3 cellular contexts compared by ENCODE assay signal in genomic region chr4:80321776-80322175, GRCh38.
TF ChIP-seq lines count a peak whose summit lies in the region.

No MANE protein-coding gene starts in this region.

TF ChIP-seq in SK-N-SH, 30 proteins besides CTCF, POLR2A, EP300 and RAD21:
- no peak for TF ChIP-seq SIN3A (IDR thresholded peaks at IDR 0.05; ENCODE audit: borderline replicate concordance, low read depth, low read length)
- TF ChIP-seq MEF2A (IDR thresholded peaks at IDR 0.05; ENCODE audit: borderline replicate concordance, low read depth), result no peak
- TF ChIP-seq FOXM1 (IDR thresholded peaks at IDR 0.05; ENCODE audit: low read depth), result no peak
- no peak for TF ChIP-seq EZH2phosphoT487 (IDR thresholded peaks at IDR 0.05; ENCODE audit: borderline replicate concordance, low read depth)
- no peak for TF ChIP-seq USF2 (IDR thresholded peaks at IDR 0.05; ENCODE audit: borderline replicate concordance, low read depth, low read length)
- TF ChIP-seq TEAD4 (IDR thresholded peaks at IDR 0.05; ENCODE audit: borderline replicate concordance, insufficient read depth), result no peak
- TF ChIP-seq, protein P1, sequence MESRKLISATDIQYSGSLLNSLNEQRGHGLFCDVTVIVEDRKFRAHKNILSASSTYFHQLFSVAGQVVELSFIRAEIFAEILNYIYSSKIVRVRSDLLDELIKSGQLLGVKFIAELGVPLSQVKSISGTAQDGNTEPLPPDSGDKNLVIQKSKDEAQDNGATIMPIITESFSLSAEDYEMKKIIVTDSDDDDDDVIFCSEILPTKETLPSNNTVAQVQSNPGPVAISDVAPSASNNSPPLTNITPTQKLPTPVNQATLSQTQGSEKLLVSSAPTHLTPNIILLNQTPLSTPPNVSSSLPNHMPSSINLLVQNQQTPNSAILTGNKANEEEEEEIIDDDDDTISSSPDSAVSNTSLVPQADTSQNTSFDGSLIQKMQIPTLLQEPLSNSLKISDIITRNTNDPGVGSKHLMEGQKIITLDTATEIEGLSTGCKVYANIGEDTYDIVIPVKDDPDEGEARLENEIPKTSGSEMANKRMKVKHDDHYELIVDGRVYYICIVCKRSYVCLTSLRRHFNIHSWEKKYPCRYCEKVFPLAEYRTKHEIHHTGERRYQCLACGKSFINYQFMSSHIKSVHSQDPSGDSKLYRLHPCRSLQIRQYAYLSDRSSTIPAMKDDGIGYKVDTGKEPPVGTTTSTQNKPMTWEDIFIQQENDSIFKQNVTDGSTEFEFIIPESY (IDR thresholded peaks at IDR 0.05; ENCODE audit: borderline replicate concordance, low read depth), result no peak
- TF ChIP-seq, protein P2, sequence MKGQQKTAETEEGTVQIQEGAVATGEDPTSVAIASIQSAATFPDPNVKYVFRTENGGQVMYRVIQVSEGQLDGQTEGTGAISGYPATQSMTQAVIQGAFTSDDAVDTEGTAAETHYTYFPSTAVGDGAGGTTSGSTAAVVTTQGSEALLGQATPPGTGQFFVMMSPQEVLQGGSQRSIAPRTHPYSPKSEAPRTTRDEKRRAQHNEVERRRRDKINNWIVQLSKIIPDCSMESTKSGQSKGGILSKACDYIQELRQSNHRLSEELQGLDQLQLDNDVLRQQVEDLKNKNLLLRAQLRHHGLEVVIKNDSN (IDR thresholded peaks at IDR 0.05; ENCODE audit: borderline replicate concordance, low read depth), result no peak
- no peak for TF ChIP-seq NRF1 (IDR thresholded peaks at IDR 0.05; ENCODE audit: low read depth, low read length)
- TF ChIP-seq JUND (IDR thresholded peaks at IDR 0.05), result no peak
- TF ChIP-seq FOSL2 (IDR thresholded peaks at IDR 0.05; ENCODE audit: borderline replicate concordance, low read depth), result no peak
- TF ChIP-seq GABPA (IDR thresholded peaks at IDR 0.05; ENCODE audit: low read depth), result no peak
- no peak for TF ChIP-seq GATA2 (CRISPR knock-in tag; IDR thresholded peaks at IDR 0.05)
- no peak for TF ChIP-seq CHD2 (IDR thresholded peaks at IDR 0.05; ENCODE audit: low read length, partially characterized antibody)

TF ChIP-seq in SK-N-SH treated with all-trans-retinoic acid at 6 μM for 48 hours, 23 proteins besides CTCF, POLR2A, EP300 and RAD21:
- TF ChIP-seq, protein P3, sequence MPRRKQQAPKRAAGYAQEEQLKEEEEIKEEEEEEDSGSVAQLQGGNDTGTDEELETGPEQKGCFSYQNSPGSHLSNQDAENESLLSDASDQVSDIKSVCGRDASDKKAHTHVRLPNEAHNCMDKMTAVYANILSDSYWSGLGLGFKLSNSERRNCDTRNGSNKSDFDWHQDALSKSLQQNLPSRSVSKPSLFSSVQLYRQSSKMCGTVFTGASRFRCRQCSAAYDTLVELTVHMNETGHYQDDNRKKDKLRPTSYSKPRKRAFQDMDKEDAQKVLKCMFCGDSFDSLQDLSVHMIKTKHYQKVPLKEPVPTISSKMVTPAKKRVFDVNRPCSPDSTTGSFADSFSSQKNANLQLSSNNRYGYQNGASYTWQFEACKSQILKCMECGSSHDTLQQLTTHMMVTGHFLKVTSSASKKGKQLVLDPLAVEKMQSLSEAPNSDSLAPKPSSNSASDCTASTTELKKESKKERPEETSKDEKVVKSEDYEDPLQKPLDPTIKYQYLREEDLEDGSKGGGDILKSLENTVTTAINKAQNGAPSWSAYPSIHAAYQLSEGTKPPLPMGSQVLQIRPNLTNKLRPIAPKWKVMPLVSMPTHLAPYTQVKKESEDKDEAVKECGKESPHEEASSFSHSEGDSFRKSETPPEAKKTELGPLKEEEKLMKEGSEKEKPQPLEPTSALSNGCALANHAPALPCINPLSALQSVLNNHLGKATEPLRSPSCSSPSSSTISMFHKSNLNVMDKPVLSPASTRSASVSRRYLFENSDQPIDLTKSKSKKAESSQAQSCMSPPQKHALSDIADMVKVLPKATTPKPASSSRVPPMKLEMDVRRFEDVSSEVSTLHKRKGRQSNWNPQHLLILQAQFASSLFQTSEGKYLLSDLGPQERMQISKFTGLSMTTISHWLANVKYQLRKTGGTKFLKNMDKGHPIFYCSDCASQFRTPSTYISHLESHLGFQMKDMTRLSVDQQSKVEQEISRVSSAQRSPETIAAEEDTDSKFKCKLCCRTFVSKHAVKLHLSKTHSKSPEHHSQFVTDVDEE (CRISPR knock-in tag; IDR thresholded peaks at IDR 0.05), result no peak
- no peak for TF ChIP-seq ZFP3 (CRISPR knock-in tag; IDR thresholded peaks at IDR 0.05)
- no peak for TF ChIP-seq ZC3H10 (CRISPR knock-in tag; IDR thresholded peaks at IDR 0.05)

TF ChIP-seq in GM12878, 131 proteins besides CTCF, POLR2A, EP300 and RAD21:
- TF ChIP-seq MTA3 (IDR thresholded peaks at IDR 0.05; ENCODE audit: borderline replicate concordance, low read length) (no peak), TCF7 (IDR thresholded peaks at IDR 0.05; ENCODE audit: borderline replicate concordance) (no peak), SMC3 (IDR thresholded peaks at IDR 0.05; ENCODE audit: borderline replicate concordance, low read length) (no peak), MLLT1 (IDR thresholded peaks at IDR 0.05) (no peak), ZZZ3 (IDR thresholded peaks at IDR 0.05; ENCODE audit: control insufficient read depth, insufficient read length, low read depth) (no peak), ESRRA (IDR thresholded peaks at IDR 0.05; ENCODE audit: low read length) (no peak), GATAD2B (conservative IDR thresholded peaks at IDR 0.05; ENCODE audit: low read depth) (no peak), NFYA (IDR thresholded peaks at IDR 0.05; ENCODE audit: borderline replicate concordance, low read depth, low read length) (no peak), MXI1 (IDR thresholded peaks at IDR 0.05; ENCODE audit: low read depth, low read length) (no peak), TCF12 (IDR thresholded peaks at IDR 0.05; ENCODE audit: low read depth, low read length) (no peak), ATF2 (IDR thresholded peaks at IDR 0.05; ENCODE audit: low read length) (no peak), MTA2 (IDR thresholded peaks at IDR 0.05; ENCODE audit: low read depth) (no peak), STAT3 (IDR thresholded peaks at IDR 0.05; ENCODE audit: low read depth, low read length) (no peak)
- TF ChIP-seq, protein P4, sequence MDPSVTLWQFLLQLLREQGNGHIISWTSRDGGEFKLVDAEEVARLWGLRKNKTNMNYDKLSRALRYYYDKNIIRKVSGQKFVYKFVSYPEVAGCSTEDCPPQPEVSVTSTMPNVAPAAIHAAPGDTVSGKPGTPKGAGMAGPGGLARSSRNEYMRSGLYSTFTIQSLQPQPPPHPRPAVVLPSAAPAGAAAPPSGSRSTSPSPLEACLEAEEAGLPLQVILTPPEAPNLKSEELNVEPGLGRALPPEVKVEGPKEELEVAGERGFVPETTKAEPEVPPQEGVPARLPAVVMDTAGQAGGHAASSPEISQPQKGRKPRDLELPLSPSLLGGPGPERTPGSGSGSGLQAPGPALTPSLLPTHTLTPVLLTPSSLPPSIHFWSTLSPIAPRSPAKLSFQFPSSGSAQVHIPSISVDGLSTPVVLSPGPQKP (IDR thresholded peaks at IDR 0.05; ENCODE audit: low read depth, low read length), result no peak
- TF ChIP-seq, protein P5, sequence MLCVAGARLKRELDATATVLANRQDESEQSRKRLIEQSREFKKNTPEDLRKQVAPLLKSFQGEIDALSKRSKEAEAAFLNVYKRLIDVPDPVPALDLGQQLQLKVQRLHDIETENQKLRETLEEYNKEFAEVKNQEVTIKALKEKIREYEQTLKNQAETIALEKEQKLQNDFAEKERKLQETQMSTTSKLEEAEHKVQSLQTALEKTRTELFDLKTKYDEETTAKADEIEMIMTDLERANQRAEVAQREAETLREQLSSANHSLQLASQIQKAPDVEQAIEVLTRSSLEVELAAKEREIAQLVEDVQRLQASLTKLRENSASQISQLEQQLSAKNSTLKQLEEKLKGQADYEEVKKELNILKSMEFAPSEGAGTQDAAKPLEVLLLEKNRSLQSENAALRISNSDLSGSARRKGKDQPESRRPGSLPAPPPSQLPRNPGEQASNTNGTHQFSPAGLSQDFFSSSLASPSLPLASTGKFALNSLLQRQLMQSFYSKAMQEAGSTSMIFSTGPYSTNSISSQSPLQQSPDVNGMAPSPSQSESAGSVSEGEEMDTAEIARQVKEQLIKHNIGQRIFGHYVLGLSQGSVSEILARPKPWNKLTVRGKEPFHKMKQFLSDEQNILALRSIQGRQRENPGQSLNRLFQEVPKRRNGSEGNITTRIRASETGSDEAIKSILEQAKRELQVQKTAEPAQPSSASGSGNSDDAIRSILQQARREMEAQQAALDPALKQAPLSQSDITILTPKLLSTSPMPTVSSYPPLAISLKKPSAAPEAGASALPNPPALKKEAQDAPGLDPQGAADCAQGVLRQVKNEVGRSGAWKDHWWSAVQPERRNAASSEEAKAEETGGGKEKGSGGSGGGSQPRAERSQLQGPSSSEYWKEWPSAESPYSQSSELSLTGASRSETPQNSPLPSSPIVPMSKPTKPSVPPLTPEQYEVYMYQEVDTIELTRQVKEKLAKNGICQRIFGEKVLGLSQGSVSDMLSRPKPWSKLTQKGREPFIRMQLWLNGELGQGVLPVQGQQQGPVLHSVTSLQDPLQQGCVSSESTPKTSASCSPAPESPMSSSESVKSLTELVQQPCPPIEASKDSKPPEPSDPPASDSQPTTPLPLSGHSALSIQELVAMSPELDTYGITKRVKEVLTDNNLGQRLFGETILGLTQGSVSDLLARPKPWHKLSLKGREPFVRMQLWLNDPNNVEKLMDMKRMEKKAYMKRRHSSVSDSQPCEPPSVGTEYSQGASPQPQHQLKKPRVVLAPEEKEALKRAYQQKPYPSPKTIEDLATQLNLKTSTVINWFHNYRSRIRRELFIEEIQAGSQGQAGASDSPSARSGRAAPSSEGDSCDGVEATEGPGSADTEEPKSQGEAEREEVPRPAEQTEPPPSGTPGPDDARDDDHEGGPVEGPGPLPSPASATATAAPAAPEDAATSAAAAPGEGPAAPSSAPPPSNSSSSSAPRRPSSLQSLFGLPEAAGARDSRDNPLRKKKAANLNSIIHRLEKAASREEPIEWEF (IDR thresholded peaks at IDR 0.05; ENCODE audit: insufficient replicate concordance, low read depth, low read length), result no peak
- TF ChIP-seq, protein P6, sequence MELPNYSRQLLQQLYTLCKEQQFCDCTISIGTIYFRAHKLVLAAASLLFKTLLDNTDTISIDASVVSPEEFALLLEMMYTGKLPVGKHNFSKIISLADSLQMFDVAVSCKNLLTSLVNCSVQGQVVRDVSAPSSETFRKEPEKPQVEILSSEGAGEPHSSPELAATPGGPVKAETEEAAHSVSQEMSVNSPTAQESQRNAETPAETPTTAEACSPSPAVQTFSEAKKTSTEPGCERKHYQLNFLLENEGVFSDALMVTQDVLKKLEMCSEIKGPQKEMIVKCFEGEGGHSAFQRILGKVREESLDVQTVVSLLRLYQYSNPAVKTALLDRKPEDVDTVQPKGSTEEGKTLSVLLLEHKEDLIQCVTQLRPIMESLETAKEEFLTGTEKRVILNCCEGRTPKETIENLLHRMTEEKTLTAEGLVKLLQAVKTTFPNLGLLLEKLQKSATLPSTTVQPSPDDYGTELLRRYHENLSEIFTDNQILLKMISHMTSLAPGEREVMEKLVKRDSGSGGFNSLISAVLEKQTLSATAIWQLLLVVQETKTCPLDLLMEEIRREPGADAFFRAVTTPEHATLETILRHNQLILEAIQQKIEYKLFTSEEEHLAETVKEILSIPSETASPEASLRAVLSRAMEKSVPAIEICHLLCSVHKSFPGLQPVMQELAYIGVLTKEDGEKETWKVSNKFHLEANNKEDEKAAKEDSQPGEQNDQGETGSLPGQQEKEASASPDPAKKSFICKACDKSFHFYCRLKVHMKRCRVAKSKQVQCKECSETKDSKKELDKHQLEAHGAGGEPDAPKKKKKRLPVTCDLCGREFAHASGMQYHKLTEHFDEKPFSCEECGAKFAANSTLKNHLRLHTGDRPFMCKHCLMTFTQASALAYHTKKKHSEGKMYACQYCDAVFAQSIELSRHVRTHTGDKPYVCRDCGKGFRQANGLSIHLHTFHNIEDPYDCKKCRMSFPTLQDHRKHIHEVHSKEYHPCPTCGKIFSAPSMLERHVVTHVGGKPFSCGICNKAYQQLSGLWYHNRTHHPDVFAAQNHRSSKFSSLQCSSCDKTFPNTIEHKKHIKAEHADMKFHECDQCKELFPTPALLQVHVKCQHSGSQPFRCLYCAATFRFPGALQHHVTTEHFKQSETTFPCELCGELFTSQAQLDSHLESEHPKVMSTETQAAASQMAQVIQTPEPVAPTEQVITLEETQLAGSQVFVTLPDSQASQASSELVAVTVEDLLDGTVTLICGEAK (IDR thresholded peaks at IDR 0.05; ENCODE audit: borderline replicate concordance), result no peak
